ENCODE assay signal across 22 cellular contexts in genomic region chr17:50924800-50925199, GRCh38.
"Had no signal": no experiment of that assay in that cellular context is flagged by ENCODE, and none has a peak within 500 bp of the region (broad histone marks: within the 10 kb centered on the region; RNA-seq: fewer than 3 reads in every experiment).

No MANE protein-coding gene starts in this region.

- H3K27ac Mint-ChIP-seq: activated CD4-positive, alpha-beta T cell treated with anti-CD3 and anti-CD28 coated beads, Interleukin-2, amount 10 ng/mL, durations not matched to agents 7 days and 5 days; activated naive CD8-positive, alpha-beta T cell treated with anti-CD3 and anti-CD28 coated beads, Interleukin-2, amount 10 ng/mL, durations not matched to agents 7 days and 5 days; memory B cell; progenitor cell of endocrine pancreas had no signal

- H3K4me3 Mint-ChIP-seq: activated CD4-positive, alpha-beta T cell treated with anti-CD3 and anti-CD28 coated beads, Interleukin-2, amount 10 ng/mL, durations not matched to agents 7 days and 5 days; activated naive CD8-positive, alpha-beta T cell treated with anti-CD3 and anti-CD28 coated beads, Interleukin-2, amount 10 ng/mL, durations not matched to agents 7 days and 5 days; memory B cell; natural killer cell had no signal

- H3K79me2 ChIP-seq: hepatocyte had no signal

- H3K36me3 Mint-ChIP-seq: activated naive CD8-positive, alpha-beta T cell treated with anti-CD3 and anti-CD28 coated beads, Interleukin-2, amount 10 ng/mL, durations not matched to agents 7 days and 5 days; memory B cell; natural killer cell had no signal

- H3K4me1 ChIP-seq: uterus had no signal

- H3K27me3 ChIP-seq: hepatocyte, left lung, tibial nerve, uterus had no signal

- H3K36me3 ChIP-seq: left lung, tibial nerve, uterus had no signal

- H3K27ac ChIP-seq: epithelial cell of prostate, hepatocyte, left lung, tibial nerve, uterus had no signal

- H3K9me3 ChIP-seq: left lung, mucosa of descending colon, tibial nerve, uterus had no signal

- H3K4me3 ChIP-seq: hepatocyte, left lung, mucosa of descending colon, smooth muscle cell, tibial nerve, uterus had no signal

- ATAC-seq: left lung, mucosa of descending colon, natural killer cell, right cardiac atrium had no signal

- H3K4me2 ChIP-seq: hepatocyte, smooth muscle cell had no signal

- H3K9me3 Mint-ChIP-seq: activated CD4-positive, alpha-beta T cell treated with anti-CD3 and anti-CD28 coated beads, Interleukin-2, amount 10 ng/mL, durations not matched to agents 7 days and 5 days; activated naive CD8-positive, alpha-beta T cell treated with anti-CD3 and anti-CD28 coated beads, Interleukin-2, amount 10 ng/mL, durations not matched to agents 7 days and 5 days; memory B cell; natural killer cell had no signal

- DNase-seq: activated CD4-positive, alpha-beta T cell treated with anti-CD3 and anti-CD28 coated beads, Interleukin-2, amount 10 ng/mL, durations not matched to agents 7 days and 5 days; activated CD4-positive, CD25-positive, alpha-beta regulatory T cell; activated CD8-positive, alpha-beta memory T cell treated with anti-CD3 and anti-CD28 coated beads for 24 hours; activated naive CD4-positive, alpha-beta T cell; activated naive CD8-positive, alpha-beta T cell treated with anti-CD3 and anti-CD28 coated beads, Interleukin-2, amount 10 ng/mL, durations not matched to agents 7 days and 5 days; anterior cingulate cortex; dermis blood vessel endothelial cell; left lung; mucosa of descending colon; natural killer cell; occipital lobe; right cardiac atrium; stimulated activated CD4-positive, alpha-beta T cell treated with anti-CD3 and anti-CD28 coated beads, Interleukin-4, amount 100 ng/mL, for 4 hours; stimulated activated CD8-positive, alpha-beta memory T cell treated with anti-CD3 and anti-CD28 coated beads, Interleukin-4, amount 100 ng/mL, for 48 hours; stimulated activated naive CD4-positive, alpha-beta T cell treated with Interleukin-2 at 50 U/mL for 16 hours; uterus had no signal

- H2AFZ ChIP-seq: hepatocyte had no signal
